Comparison of ENCODE assay signal across 1 cellular context in genomic region chr7:123557631-123558505, GRCh38.
TF ChIP-seq lines count a peak whose summit lies in the region.

Gene NDUFA5 (minus strand): TSS chr7:123557818. CDS start chr7:123557795, 23 bp downstream.

TF ChIP-seq in K562, 482 proteins besides CTCF, POLR2A, EP300 and RAD21 (continued from another document and continues in another):
- TF ChIP-seq TSHZ1 (CRISPR knock-in tag; IDR thresholded peaks at IDR 0.05) = no peak
- TF ChIP-seq HEY1 (CRISPR knock-in tag; IDR thresholded peaks at IDR 0.05; ENCODE audit: borderline replicate concordance) = no peak
- TF ChIP-seq TEAD1 (CRISPR knock-in tag; IDR thresholded peaks at IDR 0.05) = peak in 1 of 2 experiments; percentile 91; a peak in 2 of 4 replicates
- no peak for TF ChIP-seq ZNF436 (CRISPR knock-in tag; IDR thresholded peaks at IDR 0.05)
- TF ChIP-seq, protein P1, sequence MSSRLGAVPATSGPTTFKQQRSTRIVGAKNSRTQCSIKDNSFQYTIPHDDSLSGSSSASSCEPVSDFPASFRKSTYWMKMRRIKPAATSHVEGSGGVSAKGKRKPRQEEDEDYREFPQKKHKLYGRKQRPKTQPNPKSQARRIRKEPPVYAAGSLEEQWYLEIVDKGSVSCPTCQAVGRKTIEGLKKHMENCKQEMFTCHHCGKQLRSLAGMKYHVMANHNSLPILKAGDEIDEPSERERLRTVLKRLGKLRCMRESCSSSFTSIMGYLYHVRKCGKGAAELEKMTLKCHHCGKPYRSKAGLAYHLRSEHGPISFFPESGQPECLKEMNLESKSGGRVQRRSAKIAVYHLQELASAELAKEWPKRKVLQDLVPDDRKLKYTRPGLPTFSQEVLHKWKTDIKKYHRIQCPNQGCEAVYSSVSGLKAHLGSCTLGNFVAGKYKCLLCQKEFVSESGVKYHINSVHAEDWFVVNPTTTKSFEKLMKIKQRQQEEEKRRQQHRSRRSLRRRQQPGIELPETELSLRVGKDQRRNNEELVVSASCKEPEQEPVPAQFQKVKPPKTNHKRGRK (tag; IDR thresholded peaks at IDR 0.05) = no peak
- TF ChIP-seq MTF1 (CRISPR knock-in tag; IDR thresholded peaks at IDR 0.05; ENCODE audit: borderline replicate concordance) = no peak
- TF ChIP-seq GTF2E2 (tag; IDR thresholded peaks at IDR 0.05) = peak; percentile 60; the same call in 1 of the 2 replicates
- TF ChIP-seq, protein P2, sequence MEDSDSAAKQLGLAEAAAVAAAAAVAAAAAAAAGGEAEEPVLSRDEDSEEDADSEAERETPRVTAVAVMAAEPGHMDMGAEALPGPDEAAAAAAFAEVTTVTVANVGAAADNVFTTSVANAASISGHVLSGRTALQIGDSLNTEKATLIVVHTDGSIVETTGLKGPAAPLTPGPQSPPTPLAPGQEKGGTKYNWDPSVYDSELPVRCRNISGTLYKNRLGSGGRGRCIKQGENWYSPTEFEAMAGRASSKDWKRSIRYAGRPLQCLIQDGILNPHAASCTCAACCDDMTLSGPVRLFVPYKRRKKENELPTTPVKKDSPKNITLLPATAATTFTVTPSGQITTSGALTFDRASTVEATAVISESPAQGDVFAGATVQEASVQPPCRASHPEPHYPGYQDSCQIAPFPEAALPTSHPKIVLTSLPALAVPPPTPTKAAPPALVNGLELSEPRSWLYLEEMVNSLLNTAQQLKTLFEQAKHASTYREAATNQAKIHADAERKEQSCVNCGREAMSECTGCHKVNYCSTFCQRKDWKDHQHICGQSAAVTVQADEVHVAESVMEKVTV (CRISPR knock-in tag; IDR thresholded peaks at IDR 0.05) = peak; percentile 14; the same call in 1 of the 2 replicates
- no peak for TF ChIP-seq CEBPB (tag; IDR thresholded peaks at IDR 0.05)
- TF ChIP-seq NBN (IDR thresholded peaks at IDR 0.05; ENCODE audit: low read depth) = peak; percentile 13; the same call in 1 of the 2 replicates
- TF ChIP-seq HDAC1 (IDR thresholded peaks at IDR 0.05) = peak in 1 of 2 experiments; percentile 87; a peak in 3 of 4 replicates
- no peak for TF ChIP-seq ZNF239 (CRISPR knock-in tag; IDR thresholded peaks at IDR 0.05)
- TF ChIP-seq TEAD2 (tag; IDR thresholded peaks at IDR 0.05) = no peak
- TF ChIP-seq MAFF (IDR thresholded peaks at IDR 0.05; ENCODE audit: low read length) = no peak; the same call in 1 of the 2 replicates
- TF ChIP-seq CCNT2 (IDR thresholded peaks at IDR 0.05; ENCODE audit: borderline replicate concordance, extremely low read depth, insufficient read length, low read depth, low read length) = no peak
- no peak for TF ChIP-seq YBX1 (IDR thresholded peaks at IDR 0.05)
- no peak for TF ChIP-seq SIX5 (IDR thresholded peaks at IDR 0.05; ENCODE audit: borderline replicate concordance in 1 of 2, insufficient read depth in 1 of 2, low read depth in 1 of 2, low read length in 2 of 2)
- no peak for TF ChIP-seq RBM14 (IDR thresholded peaks at IDR 0.05; ENCODE audit: borderline replicate concordance, insufficient read depth, low read depth, low read length)
- no peak for TF ChIP-seq HMG20A (CRISPR knock-in tag; conservative IDR thresholded peaks at IDR 0.05)
- TF ChIP-seq MCM7 (IDR thresholded peaks at IDR 0.05) = no peak
- TF ChIP-seq GATA2 (CRISPR knock-in tag; IDR thresholded peaks at IDR 0.05) = no peak
- TF ChIP-seq MYBL2 (IDR thresholded peaks at IDR 0.05; ENCODE audit: low read depth) = no peak
- TF ChIP-seq MYBL2 (CRISPR knock-in tag; IDR thresholded peaks at IDR 0.05; ENCODE audit: borderline replicate concordance) = no peak
- no peak for TF ChIP-seq ID3 (CRISPR knock-in tag; IDR thresholded peaks at IDR 0.05)
- no peak for TF ChIP-seq ID3 (tag; IDR thresholded peaks at IDR 0.05)
- TF ChIP-seq TCF7L2 (IDR thresholded peaks at IDR 0.05; ENCODE audit: low read depth, low read length) = no peak; the same call in 1 of the 2 replicates
- no peak for TF ChIP-seq NR0B1 (IDR thresholded peaks at IDR 0.05; ENCODE audit: partially characterized antibody)
- TF ChIP-seq ZNF589 (CRISPR knock-in tag; IDR thresholded peaks at IDR 0.05; ENCODE audit: low read depth) = 0 out of 2 replicates have a peak, but pooled peaks have one; percentile 7
- no peak for TF ChIP-seq ZNF398 (CRISPR knock-in tag; IDR thresholded peaks at IDR 0.05)
- TF ChIP-seq, protein P3, sequence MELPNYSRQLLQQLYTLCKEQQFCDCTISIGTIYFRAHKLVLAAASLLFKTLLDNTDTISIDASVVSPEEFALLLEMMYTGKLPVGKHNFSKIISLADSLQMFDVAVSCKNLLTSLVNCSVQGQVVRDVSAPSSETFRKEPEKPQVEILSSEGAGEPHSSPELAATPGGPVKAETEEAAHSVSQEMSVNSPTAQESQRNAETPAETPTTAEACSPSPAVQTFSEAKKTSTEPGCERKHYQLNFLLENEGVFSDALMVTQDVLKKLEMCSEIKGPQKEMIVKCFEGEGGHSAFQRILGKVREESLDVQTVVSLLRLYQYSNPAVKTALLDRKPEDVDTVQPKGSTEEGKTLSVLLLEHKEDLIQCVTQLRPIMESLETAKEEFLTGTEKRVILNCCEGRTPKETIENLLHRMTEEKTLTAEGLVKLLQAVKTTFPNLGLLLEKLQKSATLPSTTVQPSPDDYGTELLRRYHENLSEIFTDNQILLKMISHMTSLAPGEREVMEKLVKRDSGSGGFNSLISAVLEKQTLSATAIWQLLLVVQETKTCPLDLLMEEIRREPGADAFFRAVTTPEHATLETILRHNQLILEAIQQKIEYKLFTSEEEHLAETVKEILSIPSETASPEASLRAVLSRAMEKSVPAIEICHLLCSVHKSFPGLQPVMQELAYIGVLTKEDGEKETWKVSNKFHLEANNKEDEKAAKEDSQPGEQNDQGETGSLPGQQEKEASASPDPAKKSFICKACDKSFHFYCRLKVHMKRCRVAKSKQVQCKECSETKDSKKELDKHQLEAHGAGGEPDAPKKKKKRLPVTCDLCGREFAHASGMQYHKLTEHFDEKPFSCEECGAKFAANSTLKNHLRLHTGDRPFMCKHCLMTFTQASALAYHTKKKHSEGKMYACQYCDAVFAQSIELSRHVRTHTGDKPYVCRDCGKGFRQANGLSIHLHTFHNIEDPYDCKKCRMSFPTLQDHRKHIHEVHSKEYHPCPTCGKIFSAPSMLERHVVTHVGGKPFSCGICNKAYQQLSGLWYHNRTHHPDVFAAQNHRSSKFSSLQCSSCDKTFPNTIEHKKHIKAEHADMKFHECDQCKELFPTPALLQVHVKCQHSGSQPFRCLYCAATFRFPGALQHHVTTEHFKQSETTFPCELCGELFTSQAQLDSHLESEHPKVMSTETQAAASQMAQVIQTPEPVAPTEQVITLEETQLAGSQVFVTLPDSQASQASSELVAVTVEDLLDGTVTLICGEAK (IDR thresholded peaks at IDR 0.05) = peak; percentile 50; the same call in 1 of the 2 replicates
- TF ChIP-seq, protein P3 (CRISPR knock-in tag; IDR thresholded peaks at IDR 0.05) = no peak
- no peak for TF ChIP-seq SIRT6 (IDR thresholded peaks at IDR 0.05; ENCODE audit: low read depth, low read length)
- TF ChIP-seq KHSRP (IDR thresholded peaks at IDR 0.05) = 0 out of 2 replicates have a peak, but pooled peaks have one; percentile 52
- TF ChIP-seq ZBTB34 (CRISPR knock-in tag; IDR thresholded peaks at IDR 0.05) = no peak
- peak; percentile 72 to 79; a peak in 3 of 4 replicates for TF ChIP-seq TBL1XR1 (IDR thresholded peaks at IDR 0.05; ENCODE audit: low read length in 2 of 2)
- no peak for TF ChIP-seq MEF2D (tag; conservative IDR thresholded peaks at IDR 0.05; ENCODE audit: low read depth)
- no peak for TF ChIP-seq ZZZ3 (IDR thresholded peaks at IDR 0.05)
- no peak for TF ChIP-seq ZNF408 (CRISPR knock-in tag; IDR thresholded peaks at IDR 0.05; ENCODE audit: low read depth)
- TF ChIP-seq GABPA (tag; conservative IDR thresholded peaks at IDR 0.05; ENCODE audit: low read depth) = peak; percentile 45
- no peak for TF ChIP-seq SAFB (IDR thresholded peaks at IDR 0.05; ENCODE audit: borderline replicate concordance, low read depth, low read length)
- TF ChIP-seq CHD1 (IDR thresholded peaks at IDR 0.05; ENCODE audit: low read length) = no peak
- no peak for TF ChIP-seq PURB (CRISPR knock-in tag; IDR thresholded peaks at IDR 0.05; ENCODE audit: low read depth)
- TF ChIP-seq ZSCAN32 (CRISPR knock-in tag; IDR thresholded peaks at IDR 0.05) = no peak
- peak in 1 of 2 experiments; percentile 75; a peak in 1 of 4 replicates for TF ChIP-seq ARNT (IDR thresholded peaks at IDR 0.05)
- TF ChIP-seq POLR2G (IDR thresholded peaks at IDR 0.05; ENCODE audit: low read depth, low read length) = peak; percentile 75
- TF ChIP-seq KLF16 (IDR thresholded peaks at IDR 0.05) = no peak
